30 cellular contexts compared by ENCODE assay signal in genomic region chr9:127989094-127989493, GRCh38. TPM values are rescaled to one million over a fixed set of nuclear protein-coding genes. Genes with fewer than 3 reads are reported as not detected.
DNase-seq lines count a peak whose midpoint lies in the region; ATAC-seq and TF ChIP-seq lines count a peak whose summit lies in the region.
"Had no signal": no experiment of that assay in that cellular context is flagged by ENCODE, and none has a peak within 500 bp of the region (broad histone marks: within the 10 kb centered on the region; RNA-seq: fewer than 3 reads in every experiment).

No MANE protein-coding gene starts in this region.

- TF ChIP-seq CTCF in heart left ventricle (IDR thresholded peaks at IDR 0.05) (no peak), hepatocyte (IDR thresholded peaks at IDR 0.05; ENCODE audit: poor library complexity) (no peak), osteoblast (IDR thresholded peaks at IDR 0.05; ENCODE audit: extremely low read depth, low read depth, low read length) (no peak), mesothelial cell of epicardium (IDR thresholded peaks at IDR 0.05; ENCODE audit: unreplicated experiment) (no peak)

- DNase-seq in heart left ventricle: no peak
- no peak for DNase-seq in cardiac septum (ENCODE audit: low spot score)
- DNase-seq in hepatocyte (ENCODE audit: low spot score): no peak
- DNase-seq in osteoblast (ENCODE audit: insufficient read length, low spot score, missing footprints): peak; percentile 49
- no peak for DNase-seq in stimulated activated CD8-positive, alpha-beta memory T cell treated with anti-CD3 and anti-CD28 coated beads, Interleukin-4, amount 100 ng/mL, for 48 hours
- DNase-seq in activated CD8-positive, alpha-beta memory T cell treated with anti-CD3 and anti-CD28 coated beads, Interleukin-2, amount 50 U/mL, for 4 hours: no peak
- no peak for DNase-seq in SKM-1 treated with dmso at 0.1 percent for 144 hours (lab: John Stamatoyannopoulos, UW; ENCODE audit: unreplicated experiment)
- no peak for DNase-seq in mesothelial cell of epicardium (ENCODE audit: low spot score in 2 of 2, unreplicated experiment in 2 of 2)
- DNase-seq: activated B cell treated with CpG ODN at 0.5 μM for 24 hours; activated CD4-positive, alpha-beta T cell treated with anti-CD3 and anti-CD28 coated beads, Interleukin-2, amount 50 U/mL, for 4 hours; activated naive CD4-positive, alpha-beta T cell treated with Interleukin-2 at 50 U/mL for 16 hours; adrenal gland; brain microvascular endothelial cell; CD4-positive, alpha-beta memory T cell; effector CD4-positive, alpha-beta T cell; HFFc6; kidney glomerular epithelial cell; natural killer cell; NCI-H1048; NCI-H1694 treated with DMSO at 0.1 percent for 48 hours; NCI-H2171 treated with DMSO at 0.1 percent for 48 hours; NCI-H510A treated with DMSO at 0.1 percent for 48 hours; PC-3; retina; SHP77 treated with DMSO at 0.1 percent for 48 hours; stimulated activated CD4-positive, alpha-beta T cell treated with anti-CD3 and anti-CD28 coated beads, Interleukin-2, amount 100 ng/mL, for 48 hours; T1000 had no signal

- intact Hi-C loops in heart left ventricle (cut with DNase I) (no loop called here), cardiac septum (cut with DNase I) (no loop called here)

- no peaks in the 10 kb centered on the region for H3K9me2 ChIP-seq in hepatocyte (replicated peaks; ENCODE audit: insufficient read depth)

- H2AFZ ChIP-seq in hepatocyte (no peak overlapping the region), osteoblast (ENCODE audit: low read length) (no peak overlapping the region)
- H2AFZ ChIP-seq: GM23338 had no signal

- H3K79me2 ChIP-seq in hepatocyte (no peaks in the 10 kb centered on the region), osteoblast (ENCODE audit: insufficient read depth, low read length) (no peaks in the 10 kb centered on the region)

- 55 to 73% (median 71%) methylated on average over 4 of the region's 4 CpGs for WGBS in heart left ventricle, 4 donors
- WGBS in hepatocyte (ENCODE audit: low lambda C conversion rate, missing lambda C conversion rate): 62% methylated on average over 4 of the region's 4 CpGs

- H3K27ac ChIP-seq in heart left ventricle (peak overlapping the region in 6 of 12 donors; percentile 5 to 66 (median 30)), hepatocyte (peak overlapping the region; percentile 81), osteoblast (ENCODE audit: low read depth, low read length) (no peak overlapping the region)
- H3K27ac ChIP-seq: adrenal gland, brain microvascular endothelial cell, vagina had no signal

- no peaks in the 10 kb centered on the region for H3K9me3 ChIP-seq in heart left ventricle
- H3K9me3 ChIP-seq in hepatocyte (ENCODE audit: low read depth): no peaks in the 10 kb centered on the region
- no peaks in the 10 kb centered on the region for H3K9me3 ChIP-seq in osteoblast (ENCODE audit: low read depth, low read length)
- H3K9me3 ChIP-seq: adrenal gland, vagina had no signal

- no peak for TF ChIP-seq POLR2A in heart left ventricle (IDR thresholded peaks at IDR 0.05)

- H3K27me3 ChIP-seq in heart left ventricle (no peaks in the 10 kb centered on the region), hepatocyte (no peaks in the 10 kb centered on the region), osteoblast (ENCODE audit: insufficient read depth, low read length) (peaks cover 3% of the 10 kb centered on the region)
- H3K27me3 ChIP-seq: adrenal gland, brain microvascular endothelial cell, vagina had no signal

- no peak overlapping the region for H3K27ac Mint-ChIP-seq in mesothelial cell of epicardium
- H3K27ac Mint-ChIP-seq: GM23338; HFFc6; natural killer cell; stimulated activated effector memory CD8-positive, alpha-beta T cell treated with anti-CD3 and anti-CD28 coated beads, Interleukin-12 subunit alpha, Interleukin-12 subunit beta, amount 100 ng/mL, for 72 hours had no signal

- no peak overlapping the region for H3K4me3 ChIP-seq in heart left ventricle
- H3K4me3 ChIP-seq in hepatocyte: no peak overlapping the region
- no peak overlapping the region for H3K4me3 ChIP-seq in osteoblast (ENCODE audit: insufficient read depth, low read length)
- H3K4me3 ChIP-seq: adrenal gland, GM23338, vagina had no signal

- no peaks in the 10 kb centered on the region for H3K27me3 Mint-ChIP-seq in mesothelial cell of epicardium (ENCODE audit: low read depth)
- H3K27me3 Mint-ChIP-seq: activated B cell treated with CpG ODN at 0.5 μM for 24 hours; CD4-positive, alpha-beta memory T cell had no signal

- no peaks in the 10 kb centered on the region for H3K9me3 Mint-ChIP-seq in mesothelial cell of epicardium
- H3K9me3 Mint-ChIP-seq: activated B cell treated with CpG ODN at 0.5 μM for 24 hours; CD4-positive, alpha-beta memory T cell; GM23338; HFFc6; natural killer cell; stimulated activated effector memory CD8-positive, alpha-beta T cell treated with anti-CD3 and anti-CD28 coated beads, Interleukin-12 subunit alpha, Interleukin-12 subunit beta, amount 100 ng/mL, for 72 hours had no signal

- peaks cover 0 to 15% (median 1%) of the 10 kb centered on the region in 12 donors for H3K4me1 ChIP-seq in heart left ventricle
- peaks cover 18% of the 10 kb centered on the region for H3K4me1 ChIP-seq in hepatocyte (ENCODE audit: insufficient read depth)
- peaks cover 5% of the 10 kb centered on the region for H3K4me1 ChIP-seq in osteoblast (ENCODE audit: insufficient read depth, low read length)
- H3K4me1 ChIP-seq: vagina had no signal

- H3K4me1 Mint-ChIP-seq in mesothelial cell of epicardium: no peaks in the 10 kb centered on the region
- H3K4me1 Mint-ChIP-seq: natural killer cell had no signal

- H3K4me3 Mint-ChIP-seq in mesothelial cell of epicardium: no peak overlapping the region
- H3K4me3 Mint-ChIP-seq: activated B cell treated with CpG ODN at 0.5 μM for 24 hours; CD4-positive, alpha-beta memory T cell; GM23338; HFFc6; natural killer cell; stimulated activated effector memory CD8-positive, alpha-beta T cell treated with anti-CD3 and anti-CD28 coated beads, Interleukin-12 subunit alpha, Interleukin-12 subunit beta, amount 100 ng/mL, for 72 hours had no signal

- H4K20me1 ChIP-seq in hepatocyte (ENCODE audit: insufficient read depth, poor library complexity, severe bottlenecking): no peaks in the 10 kb centered on the region
- no peaks in the 10 kb centered on the region for H4K20me1 ChIP-seq in osteoblast (ENCODE audit: insufficient read depth, low read length)

- H3K4me2 ChIP-seq in hepatocyte (no peak overlapping the region), osteoblast (ENCODE audit: insufficient read depth, low read length) (no peak overlapping the region)
- H3K4me2 ChIP-seq: GM23338 had no signal

- no peaks in the 10 kb centered on the region for H3K36me3 Mint-ChIP-seq in mesothelial cell of epicardium
- H3K36me3 Mint-ChIP-seq: CD4-positive, alpha-beta memory T cell; natural killer cell; stimulated activated effector memory CD8-positive, alpha-beta T cell treated with anti-CD3 and anti-CD28 coated beads, Interleukin-12 subunit alpha, Interleukin-12 subunit beta, amount 100 ng/mL, for 72 hours had no signal

- H3K36me3 ChIP-seq in heart left ventricle (no peaks in the 10 kb centered on the region), hepatocyte (replicated peaks; ENCODE audit: insufficient read depth, low read depth) (no peaks in the 10 kb centered on the region), osteoblast (ENCODE audit: insufficient read depth, low read length) (no peaks in the 10 kb centered on the region)
- H3K36me3 ChIP-seq: adrenal gland, brain microvascular endothelial cell, vagina had no signal

- ATAC-seq in heart left ventricle: peak; percentile 14 to 71 (median 48)
- ATAC-seq: GM23338; natural killer cell; PC-3; stimulated activated effector memory CD8-positive, alpha-beta T cell treated with anti-CD3 and anti-CD28 coated beads, Interleukin-12 subunit alpha, Interleukin-12 subunit beta, amount 100 ng/mL, for 72 hours had no signal

RNA-seq across cellular contexts. Expression of gene EEIG1, which starts 8.3 kb away (rescaled TPM):
- total RNA-seq in heart left ventricle (10 to 100 TPM in 7 of 9 donors, 1 to 10 TPM in 2; 5.4 to 45.2 (median 24.1) TPM), cardiac septum (24.1 TPM), hepatocyte (38.1 and 47.9 TPM in 2 replicates), osteoblast (18.0 and 20.6 TPM in 2 replicates), mesothelial cell of epicardium (62.8 to 68.8 TPM (median 67.4 TPM) in 3 replicates)
- polyA plus RNA-seq in heart left ventricle (10 to 100 TPM in 1 of 2 donors, 1 to 10 TPM in 1; 9.2 to 10.4 TPM), hepatocyte (43.6 and 44.1 TPM in 2 replicates)

RNA-seq across cellular contexts. Expression of gene DPM2, which starts 51.4 kb away (rescaled TPM):
- 10 to 100 TPM in 7 of 9 donors, 1 to 10 TPM in 2; 7.2 to 19.5 (median 11.7) TPM for total RNA-seq in heart left ventricle
- 10 to 100 TPM; 15.3 to 31.7 TPM for polyA plus RNA-seq in heart left ventricle
- 14.9 TPM for total RNA-seq in cardiac septum
- total RNA-seq in hepatocyte: 19.2 and 22.4 TPM in 2 replicates
- polyA plus RNA-seq in hepatocyte: 57.1 and 61.9 TPM in 2 replicates
- 10.1 and 11.5 TPM in 2 replicates for total RNA-seq in osteoblast
- 36.8 to 37.5 TPM (median 36.9 TPM) in 3 replicates for total RNA-seq in mesothelial cell of epicardium

RNA-seq across cellular contexts. Expression of gene PIP5KL1, which starts 58.5 kb away (rescaled TPM):
- total RNA-seq in heart left ventricle (under 1 TPM in 7 of 9 donors, not detected in 2; 0.33 to 0.77 (median 0.51) TPM), cardiac septum (0.57 TPM), hepatocyte (1.6 and 3.7 TPM in 2 replicates), osteoblast (2.2 and 3.5 TPM in 2 replicates), mesothelial cell of epicardium (7.6 to 9.0 TPM (median 8.2 TPM) in 3 replicates)
- polyA plus RNA-seq in heart left ventricle (under 1 TPM; 0.12 to 0.15 TPM), hepatocyte (1.4 and 2.5 TPM in 2 replicates)
